1 cellular context compared by ENCODE assay signal in genomic region chr9:137705906-137706305, GRCh38.
TF ChIP-seq lines count a peak whose summit lies in the region.

No MANE protein-coding gene starts in this region.

TF ChIP-seq in GM23338, 12 proteins besides CTCF, POLR2A, EP300 and RAD21 (continued from another document):
- TF ChIP-seq ZNF462 (CRISPR knock-in tag; IDR thresholded peaks at IDR 0.05): no peak
- TF ChIP-seq EZH2 (IDR thresholded peaks at IDR 0.05; ENCODE audit: low read depth, unreplicated experiment): no peak
- no peak for TF ChIP-seq CREB1 (CRISPR knock-in tag; IDR thresholded peaks at IDR 0.05; ENCODE audit: low read depth)
- no peak for TF ChIP-seq ETS1 (IDR thresholded peaks at IDR 0.05)
- no peak for TF ChIP-seq JUNB (IDR thresholded peaks at IDR 0.05; ENCODE audit: unreplicated experiment)
- no peak for TF ChIP-seq REST (IDR thresholded peaks at IDR 0.05; ENCODE audit: unreplicated experiment)
- no peak for TF ChIP-seq EZH2phosphoT487 (IDR thresholded peaks at IDR 0.05; ENCODE audit: unreplicated experiment)
- TF ChIP-seq POLR2AphosphoS5 (IDR thresholded peaks at IDR 0.05; ENCODE audit: low read depth): no peak
